ENCODE assay signal across 8 cellular contexts in the genomic region with DNA sequence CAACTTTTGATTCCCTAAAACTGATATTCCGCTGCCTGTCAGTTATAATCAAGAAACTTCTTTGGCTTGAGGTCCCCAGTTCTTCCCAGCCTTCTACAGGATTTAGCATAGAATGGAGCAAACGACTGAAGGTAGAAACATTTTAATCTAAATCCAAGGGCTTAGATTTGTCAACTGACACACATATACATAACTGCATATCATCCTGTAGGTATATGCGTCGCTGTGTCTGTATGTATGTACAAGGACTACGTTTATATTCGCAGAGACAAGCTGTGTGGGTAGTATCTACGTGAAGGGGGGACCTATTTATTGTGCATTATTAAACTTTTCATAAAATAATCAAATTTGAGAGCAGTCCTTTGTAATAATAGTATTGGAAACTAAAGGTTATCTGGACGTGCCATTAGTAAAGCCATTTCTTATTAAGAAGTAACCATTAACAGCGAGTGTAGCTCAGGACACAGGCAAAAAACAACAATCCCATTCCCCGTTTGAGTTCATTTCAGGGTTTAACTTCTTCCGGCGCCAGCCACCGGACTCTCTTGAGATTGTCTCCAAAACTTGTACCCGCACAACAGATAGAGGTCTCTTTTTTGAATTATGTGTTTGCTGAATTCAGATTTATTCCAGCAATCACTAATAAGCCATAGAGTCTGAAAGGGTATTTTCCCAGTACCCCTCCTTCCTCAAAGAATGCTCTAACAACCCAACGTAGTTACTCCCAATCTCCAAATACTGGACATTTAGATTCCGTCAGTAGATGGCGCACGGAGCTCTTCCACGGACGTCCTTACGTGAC. TPM values are rescaled to one million over a fixed set of nuclear protein-coding genes. Genes with fewer than 3 reads are reported as not detected.
A peak's percentile ranks its signal among the peaks of the same experiment; 100 is the strongest.
DNase-seq lines count a peak whose midpoint lies in the region; ATAC-seq and TF ChIP-seq lines count a peak whose summit lies in the region.

No MANE protein-coding gene starts in this region.

- H3K9me3 ChIP-seq in esophagus squamous epithelium (no peaks in the 10 kb centered on the region), tibial artery (no peaks in the 10 kb centered on the region)

- POLR2A ChIA-PET in activated CD4-positive, alpha-beta memory T cell treated with anti-CD3 and anti-CD28 coated beads, Interleukin-2, amount 10 ng/mL, durations not matched to agents 7 days and 5 days (lab: Charles Lee), result interaction anchor here (0.6 to 4.2 kb wide), 8 partner anchors 34 to 486 kb away, joined by 3 to 92 read pairs (median 3); a partner anchor contains a TSS

- no peaks in the 10 kb centered on the region for H3K9me3 Mint-ChIP-seq in activated CD4-positive, alpha-beta memory T cell treated with anti-CD3 and anti-CD28 coated beads, Interleukin-2, amount 10 ng/mL, durations not matched to agents 7 days and 5 days

- peak; percentile 25 for ATAC-seq in HG02798 (IDR thresholded peaks at IDR 0.05; ENCODE audit: poor library complexity, unreplicated experiment)

- H3K4me3 ChIP-seq in esophagus squamous epithelium (peak overlapping the region; percentile 90 to 97 (median 96)), tibial artery (peak overlapping the region; percentile 93 to 96)

- H3K4me1 ChIP-seq in esophagus squamous epithelium (peaks cover 9 to 35% (median 11%) of the 10 kb centered on the region in 3 donors), tibial artery (peaks cover 0 to 14% (median 0%) of the 10 kb centered on the region in 4 donors)

- H3K27ac Mint-ChIP-seq in activated CD4-positive, alpha-beta memory T cell treated with anti-CD3 and anti-CD28 coated beads, Interleukin-2, amount 10 ng/mL, durations not matched to agents 7 days and 5 days, result peak overlapping the region; percentile 92

- TF ChIP-seq POLR2A in esophagus squamous epithelium (IDR thresholded peaks at IDR 0.05), result no peak

- intact Hi-C loops in esophagus squamous epithelium (cut with DNase I), result loop anchor here (5.0 to 10.0 kb wide), 2 partner anchors 270 to 318 kb away; no protein-coding TSS in a partner anchor
- intact Hi-C loops in tibial artery (cut with DNase I; ENCODE audit: low total_unique reads), result loop anchor here (5.0 to 10.0 kb wide), 5 partner anchors 58 to 480 kb away; a partner anchor contains a TSS

- H3K36me3 ChIP-seq in esophagus squamous epithelium (no peaks in the 10 kb centered on the region), tibial artery (no peaks in the 10 kb centered on the region)

- H3K36me3 Mint-ChIP-seq in activated CD4-positive, alpha-beta memory T cell treated with anti-CD3 and anti-CD28 coated beads, Interleukin-2, amount 10 ng/mL, durations not matched to agents 7 days and 5 days (ENCODE audit: low read depth), result peaks cover 16% of the 10 kb centered on the region

- DNase-seq in NK-92 treated with Interleukin-12 subunit alpha and Interleukin-12 subunit beta, amount 100 ng/mL, for 24 hours (lab: John Stamatoyannopoulos, UW), result peak; percentile 12
- no peak for DNase-seq in NK-92 (lab: John Stamatoyannopoulos, UW; ENCODE audit: unreplicated experiment)
- DNase-seq in NCI-H2227 treated with DMSO at 0.1 percent for 48 hours (lab: John Stamatoyannopoulos, UW), result peak; percentile 82
- peak; percentile 42 for DNase-seq in activated CD4-positive, alpha-beta memory T cell treated with anti-CD3 and anti-CD28 coated beads, Interleukin-2, amount 10 ng/mL, durations not matched to agents 7 days and 5 days
- DNase-seq in esophagus squamous epithelium (lab: John Stamatoyannopoulos, UW), result no peak
- peak; percentile 86 for DNase-seq in myocyte (ENCODE audit: low read depth)
- peak in 1 of 2 donors; percentile 52 for DNase-seq in tibial artery

- CTCF ChIA-PET in activated CD4-positive, alpha-beta memory T cell treated with anti-CD3 and anti-CD28 coated beads, Interleukin-2, amount 10 ng/mL, durations not matched to agents 7 days and 5 days (lab: Charles Lee), result interaction anchor here (0.5 to 2.5 kb wide), 29 partner anchors 9 to 1106 kb away, joined by 3 to 44 read pairs (median 3); a partner anchor contains a TSS

- H3K4me1 Mint-ChIP-seq in activated CD4-positive, alpha-beta memory T cell treated with anti-CD3 and anti-CD28 coated beads, Interleukin-2, amount 10 ng/mL, durations not matched to agents 7 days and 5 days, result peaks cover 25% of the 10 kb centered on the region

- no peaks in the 10 kb centered on the region for H3K27me3 Mint-ChIP-seq in activated CD4-positive, alpha-beta memory T cell treated with anti-CD3 and anti-CD28 coated beads, Interleukin-2, amount 10 ng/mL, durations not matched to agents 7 days and 5 days

- 10 to 13% methylated on average over 21 of the region's 21 CpGs for WGBS in esophagus squamous epithelium, 2 donors

- H3K27me3 ChIP-seq in esophagus squamous epithelium (no peaks in the 10 kb centered on the region), tibial artery (no peaks in the 10 kb centered on the region)

- TF ChIP-seq CTCF in esophagus squamous epithelium (IDR thresholded peaks at IDR 0.05) (peak; percentile 48 to 74 (median 72)), tibial artery (IDR thresholded peaks at IDR 0.05) (peak; percentile 63 to 70)

- H3K4me3 Mint-ChIP-seq in activated CD4-positive, alpha-beta memory T cell treated with anti-CD3 and anti-CD28 coated beads, Interleukin-2, amount 10 ng/mL, durations not matched to agents 7 days and 5 days, result peak overlapping the region; percentile 91

- H3K27ac ChIP-seq in esophagus squamous epithelium (peak overlapping the region in 2 of 4 donors; percentile 93 to 96), tibial artery (peak overlapping the region; percentile 25 to 87)

RNA-seq across cellular contexts. Expression of a gene that starts 2.1 kb away (rescaled TPM):
- total RNA-seq in activated CD4-positive, alpha-beta memory T cell treated with anti-CD3 and anti-CD28 coated beads, Interleukin-2, amount 10 ng/mL, durations not matched to agents 7 days and 5 days, result 10 to 100 TPM; 53.4 to 57.5 TPM
- 10 to 100 TPM in 1 of 4 donors, 1 to 10 TPM in 3; 8.2 to 21.5 (median 8.6) TPM for total RNA-seq in esophagus squamous epithelium
- 32.5 and 79.1 TPM in 2 replicates for total RNA-seq in myocyte
- polyA plus RNA-seq in myocyte (2012), result 17.9 TPM

RNA-seq across cellular contexts. Expression of a gene that starts 59.7 kb away (rescaled TPM):
- total RNA-seq in activated CD4-positive, alpha-beta memory T cell treated with anti-CD3 and anti-CD28 coated beads, Interleukin-2, amount 10 ng/mL, durations not matched to agents 7 days and 5 days, result 10 to 100 TPM; 26.3 to 30.7 TPM
- total RNA-seq in esophagus squamous epithelium (10 to 100 TPM; 20.7 to 34.9 (median 25.5) TPM), myocyte (52.1 and 64.3 TPM in 2 replicates)
- 18.6 TPM for polyA plus RNA-seq in myocyte (2012)

Comparison
In these comparisons a context has a peak if more than half of its experiments do, and no peak if none do; other contexts are left out.
1. DNase-seq: peak in NK-92 treated with Interleukin-12 subunit alpha and Interleukin-12 subunit beta, amount 100 ng/mL, for 24 hours (single experiment), NCI-H2227 treated with DMSO at 0.1 percent for 48 hours (single experiment), activated CD4-positive, alpha-beta memory T cell treated with anti-CD3 and anti-CD28 coated beads, Interleukin-2, amount 10 ng/mL, durations not matched to agents 7 days and 5 days (single experiment) and myocyte (single experiment); none in NK-92 (single experiment) and esophagus squamous epithelium (single experiment).